ENCODE assay signal across 22 cellular contexts in the genomic region with DNA sequence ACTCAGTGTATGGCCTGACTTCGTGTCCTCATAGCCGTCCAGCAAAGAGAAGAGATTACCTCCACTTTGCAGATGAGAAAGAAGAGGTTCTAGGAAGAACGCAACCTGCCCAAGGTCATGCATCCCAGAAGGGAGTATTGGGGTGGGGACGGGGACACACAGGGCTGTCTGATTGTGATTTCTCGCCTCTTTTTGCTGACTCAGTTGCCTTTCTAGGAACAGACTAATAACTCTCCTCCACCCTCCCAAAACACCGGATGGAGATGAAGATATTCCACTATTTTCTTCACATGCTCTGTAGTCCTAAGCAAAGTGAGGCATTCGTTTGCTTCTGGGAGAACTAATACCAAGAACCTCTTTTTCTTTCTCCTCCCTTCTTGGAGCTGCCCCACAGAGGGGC.
DNase-seq lines count a peak whose midpoint lies in the region; ATAC-seq, FAIRE-seq and TF ChIP-seq lines count a peak whose summit lies in the region.
"Had no signal": no experiment of that assay in that cellular context is flagged by ENCODE, and none has a peak within 500 bp of the region (broad histone marks: within the 10 kb centered on the region; RNA-seq: fewer than 3 reads in every experiment).

No MANE protein-coding gene starts in this region.

- intact Hi-C loops in HepG2 (cut with micrococcal nuclease; ENCODE audit: unreplicated experiment) (no loop called here), right lobe of liver (cut with DNase I) (no loop called here), vagina (cut with DNase I) (no loop called here)

- no peak for DNase-seq in HepG2 (ENCODE audit: low spot score)
- DNase-seq in right lobe of liver, result no peak
- DNase-seq in neuronal stem cell (ENCODE audit: low spot score), result no peak
- DNase-seq in vagina (ENCODE audit: extremely low spot score in 2 of 2), result peak; percentile 12 to 56
- no peak for DNase-seq in stimulated activated CD4-positive, alpha-beta T cell treated with anti-CD3 and anti-CD28 coated beads, Interleukin-2, amount 100 ng/mL, for 24 hours
- DNase-seq: ACHN; AML-193; C1 segment of cervical spinal cord; Calu3; CD4-positive, alpha-beta memory T cell; COR-L47; DND-41; GM23248; HCEC 1CT had no signal

- TF ChIP-seq EP300 in HepG2 (IDR thresholded peaks at IDR 0.05; ENCODE audit: low read depth in 2 of 2, low read length in 2 of 2), result no peak
- no peak for TF ChIP-seq EP300 in HepG2 (CRISPR knock-in tag; IDR thresholded peaks at IDR 0.05; ENCODE audit: borderline replicate concordance)

- TF ChIP-seq CTCF in HepG2 (CRISPR knock-in tag; IDR thresholded peaks at IDR 0.05), result no peak
- TF ChIP-seq CTCF in right lobe of liver (IDR thresholded peaks at IDR 0.05), result no peak
- no peak for TF ChIP-seq CTCF in brain (conservative IDR thresholded peaks at IDR 0.05)
- no peak for TF ChIP-seq CTCF in vagina (IDR thresholded peaks at IDR 0.05)

- peak overlapping the region; percentile 22 for H2BK5ac ChIP-seq in neuronal stem cell (ENCODE audit: low read length)

- peaks cover 4 to 25% (median 9%) of the 10 kb centered on the region in 5 experiments for H3K9me3 Mint-ChIP-seq in brain

- H3K9ac ChIP-seq in HepG2 (ENCODE audit: insufficient read depth, low read depth, low read length) (no peak overlapping the region), neuronal stem cell (ENCODE audit: low read depth, low read length, poor library complexity) (no peak overlapping the region)
- H3K9ac ChIP-seq: GM23248 had no signal

- H4K91ac ChIP-seq in neuronal stem cell (ENCODE audit: low read depth, low read length, poor library complexity), result no peak overlapping the region

- H3K36me3 ChIP-seq in HepG2 (replicated peaks in 1 of 2; ENCODE audit: control insufficient read depth in 1 of 2, insufficient read depth in 2 of 2, low read length in 2 of 2) (no peaks in the 10 kb centered on the region), right lobe of liver (no peaks in the 10 kb centered on the region), neuronal stem cell (replicated peaks in 1 of 2; ENCODE audit: control insufficient read depth in 2 of 2, insufficient read depth in 2 of 2, low read length in 2 of 2) (no peaks in the 10 kb centered on the region), vagina (no peaks in the 10 kb centered on the region)

- H2AFZ ChIP-seq in HepG2 (ENCODE audit: low read length) (no peak overlapping the region), neuronal stem cell (ENCODE audit: low read length) (no peak overlapping the region)
- H2AFZ ChIP-seq: GM23248 had no signal

- no peak overlapping the region for H4K8ac ChIP-seq in neuronal stem cell (ENCODE audit: low read depth, low read length)

- no TSS peak for BruUV-seq in HepG2 (replicated peaks; lab: Mats Ljungman, UMichigan)

- H3K79me1 ChIP-seq in neuronal stem cell (ENCODE audit: low read depth, low read length), result no peaks in the 10 kb centered on the region

- ATAC-seq in HepG2, result no peak
- ATAC-seq in right lobe of liver, result no peak
- no peak for ATAC-seq in HG03135 (IDR thresholded peaks at IDR 0.05; ENCODE audit: unreplicated experiment)
- ATAC-seq in GM21423 (IDR thresholded peaks at IDR 0.05; ENCODE audit: unreplicated experiment), result no peak

- H2BK15ac ChIP-seq in neuronal stem cell (ENCODE audit: low read length), result no peak overlapping the region

- H4K20me1 ChIP-seq in HepG2 (ENCODE audit: insufficient read depth, low read length), result no peaks in the 10 kb centered on the region

- H3K27me3 ChIP-seq in HepG2 (ENCODE audit: control insufficient read depth in 1 of 2, insufficient read depth in 2 of 2, low read length in 2 of 2) (0 out of 5 replicates have a peak, but pooled peaks cover 2 to 3% of the 10 kb centered on the region in 2 experiments), right lobe of liver (no peaks in the 10 kb centered on the region), neuronal stem cell (ENCODE audit: control insufficient read depth in 3 of 3, insufficient read depth in 3 of 3, low read depth in 1 of 3, low read length in 3 of 3) (no peaks in the 10 kb centered on the region), vagina (no peaks in the 10 kb centered on the region)

- POLR2A ChIA-PET in HepG2 (lab: Yijun Ruan, JAX), result no interaction called here

- H3K4me1 Mint-ChIP-seq in brain, result no peaks in the 10 kb centered on the region
- H3K4me1 Mint-ChIP-seq: CD4-positive, alpha-beta memory T cell had no signal

- H2AK5ac ChIP-seq in neuronal stem cell (ENCODE audit: low read depth, low read length), result no peak overlapping the region

- no peak overlapping the region for H3K18ac ChIP-seq in neuronal stem cell (ENCODE audit: low read length)

- in situ Hi-C loops in HepG2 (cut with HindIII; ENCODE audit: extremely low pct_ligation_motif_present, low pct_unique_long_range_greater_than_20kb), result no loop called here

- H3K14ac ChIP-seq in neuronal stem cell (ENCODE audit: low read length), result no peak overlapping the region

- H3K23ac ChIP-seq in neuronal stem cell (ENCODE audit: low read depth, low read length, poor library complexity), result no peak overlapping the region

- H3K9me3 ChIP-seq in HepG2 (ENCODE audit: low read length), result peaks cover 9% of the 10 kb centered on the region
- peaks cover 0 to 7% (median 0%) of the 10 kb centered on the region in 4 donors for H3K9me3 ChIP-seq in right lobe of liver
- peaks cover 3 to 9% of the 10 kb centered on the region in 2 donors for H3K9me3 ChIP-seq in neuronal stem cell (replicated peaks in 1 of 2; ENCODE audit: control insufficient read depth in 2 of 2, insufficient read depth in 1 of 2, low read depth in 1 of 2, low read length in 2 of 2)
- no peaks in the 10 kb centered on the region for H3K9me3 ChIP-seq in vagina

- H3K27me3 Mint-ChIP-seq in brain, result peaks cover 24% of the 10 kb centered on the region

- H3K4me3 ChIP-seq in HepG2 (replicated peaks in 1 of 3; ENCODE audit: insufficient read depth in 1 of 3, low read depth in 2 of 3, low read length in 3 of 3) (no peak overlapping the region), right lobe of liver (no peak overlapping the region), neuronal stem cell (ENCODE audit: low read length in 2 of 2) (no peak overlapping the region), vagina (no peak overlapping the region)
- H3K4me3 ChIP-seq: GM23248 had no signal

- H3K79me2 ChIP-seq in HepG2 (ENCODE audit: insufficient read depth, low read length), result no peaks in the 10 kb centered on the region

- no peak for TF ChIP-seq POLR2A in HepG2 (IDR thresholded peaks at IDR 0.05; ENCODE audit: insufficient read depth in 1 of 2, low read depth in 2 of 2, low read length in 2 of 2)
- TF ChIP-seq POLR2A in right lobe of liver (IDR thresholded peaks at IDR 0.05), result no peak
- TF ChIP-seq POLR2A in vagina (IDR thresholded peaks at IDR 0.05), result no peak

- H3K4me2 ChIP-seq in HepG2 (ENCODE audit: low read depth, low read length), result no peak overlapping the region
- H3K4me2 ChIP-seq in neuronal stem cell (ENCODE audit: insufficient read depth, low read length, poor library complexity, severe bottlenecking), result no peak overlapping the region

- 11% methylated on average over 6 of the region's 7 CpGs for WGBS in HepG2 (ENCODE audit: low lambda C conversion rate)
- 59% methylated on average over 7 of the region's 7 CpGs for WGBS in right lobe of liver (ENCODE audit: insufficient coverage, low coverage, low lambda C conversion rate, missing lambda C conversion rate)
- no CpG with 5 or more reads among the region's 7 CpGs for WGBS in neuronal stem cell (ENCODE audit: extremely low coverage in 2 of 2, insufficient read length in 2 of 2, insufficient replicate concordance in 1 of 2), 2 donors

- no peak for FAIRE-seq in HepG2 (lab: Jason Lieb, UNC)
- FAIRE-seq: A204.1, G401.6, GM12892, H54 had no signal

- no peak overlapping the region for H3K4me3 Mint-ChIP-seq in brain
- H3K4me3 Mint-ChIP-seq: CD4-positive, alpha-beta memory T cell had no signal

- H3K27ac Mint-ChIP-seq in brain, result peak overlapping the region in 3 of 5 experiments; percentile 52 to 94 (median 79)
- H3K27ac Mint-ChIP-seq: CD4-positive, alpha-beta memory T cell had no signal

- no peak overlapping the region for H3K4ac ChIP-seq in neuronal stem cell (ENCODE audit: low read length)

- H2BK12ac ChIP-seq in neuronal stem cell (ENCODE audit: low read length), result no peak overlapping the region

- no peaks in the 10 kb centered on the region for H3K4me1 ChIP-seq in HepG2 (ENCODE audit: insufficient read depth, low read length)
- H3K4me1 ChIP-seq in right lobe of liver, result no peaks in the 10 kb centered on the region
- no peaks in the 10 kb centered on the region for H3K4me1 ChIP-seq in neuronal stem cell (ENCODE audit: control insufficient read depth in 2 of 2, insufficient read depth in 1 of 2, low read depth in 1 of 2, low read length in 2 of 2)
- H3K4me1 ChIP-seq in vagina, result no peaks in the 10 kb centered on the region

- TF ChIP-seq RAD21 in HepG2 (CRISPR knock-in tag; IDR thresholded peaks at IDR 0.05), result no peak

- no peaks in the 10 kb centered on the region for H3K36me3 Mint-ChIP-seq in brain

- CTCF ChIA-PET in HepG2 (lab: Yijun Ruan, JAX; ENCODE audit: low intra/inter-chr PET ratio, low total read pairs), result no interaction called here

- H3K27ac ChIP-seq in HepG2 (ENCODE audit: extremely low read length, insufficient read depth, low read length) (no peak overlapping the region), right lobe of liver (no peak overlapping the region), neuronal stem cell (replicated peaks; ENCODE audit: low read length) (no peak overlapping the region), vagina (no peak overlapping the region)
- H3K27ac ChIP-seq: 22Rv1, GM23248 had no signal

- H2BK120ac ChIP-seq in neuronal stem cell (ENCODE audit: low read depth, low read length), result no peak overlapping the region

TF ChIP-seq in HepG2, 621 proteins besides CTCF, POLR2A, EP300 and RAD21 (continues in another document):
- peak; percentile 73 for TF ChIP-seq MAFF (IDR thresholded peaks at IDR 0.05; ENCODE audit: low read depth, low read length)
- TF ChIP-seq ZFP90 (CRISPR knock-in tag; IDR thresholded peaks at IDR 0.05; ENCODE audit: borderline replicate concordance), result no peak
- peak; percentile 67 to 82; a peak in 3 of 4 replicates for TF ChIP-seq MAFK (conservative IDR thresholded peaks at IDR 0.05 in 1 of 2, IDR thresholded peaks at IDR 0.05 in 1 of 2; ENCODE audit: low read length in 2 of 2)
- no peak for TF ChIP-seq ZNF558 (CRISPR knock-in tag; IDR thresholded peaks at IDR 0.05; ENCODE audit: borderline replicate concordance)

Comparison
In these comparisons a context has a peak if more than half of its experiments do, and no peak if none do; other contexts are left out.
1. DNase-seq: peak in vagina (2 of 2); none in HepG2 (single experiment), right lobe of liver (0 of 3), neuronal stem cell (single experiment) and stimulated activated CD4-positive, alpha-beta T cell treated with anti-CD3 and anti-CD28 coated beads, Interleukin-2, amount 100 ng/mL, for 24 hours (0 of 2).